ENCODE assay signal across 15 cellular contexts in the genomic region with DNA sequence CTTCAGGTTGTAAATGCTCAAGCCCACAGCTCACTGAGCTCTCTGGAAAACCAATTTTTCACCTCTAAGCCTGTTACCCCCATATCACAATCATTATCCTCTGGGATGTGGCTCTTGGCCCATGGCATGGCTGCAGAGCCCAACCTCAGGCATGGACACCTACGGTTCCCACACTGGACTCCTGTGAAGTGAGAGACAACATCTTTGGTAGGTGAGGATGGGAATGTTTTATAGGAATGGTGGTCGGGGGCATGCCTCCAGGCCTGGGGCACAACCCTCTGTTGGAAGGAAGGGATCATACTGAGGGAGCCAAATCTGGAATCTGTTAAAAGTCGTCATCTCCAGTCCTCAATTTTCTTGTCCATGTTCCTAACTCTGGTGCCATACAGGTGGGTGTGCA.
A peak's percentile ranks its signal among the peaks of the same experiment; 100 is the strongest.
DNase-seq lines count a peak whose midpoint lies in the region; ATAC-seq and TF ChIP-seq lines count a peak whose summit lies in the region.
"Had no signal": no experiment of that assay in that cellular context is flagged by ENCODE, and none has a peak within 500 bp of the region (broad histone marks: within the 10 kb centered on the region; RNA-seq: fewer than 3 reads in every experiment).

No MANE protein-coding gene starts in this region.

- no peaks in the 10 kb centered on the region for H3K27me3 ChIP-seq in lung (ENCODE audit: control insufficient read depth, insufficient read depth)
- H3K27me3 ChIP-seq: BLaER1 treated with 17β-estradiol and CSF1 and Interleukin-3, amounts not matched to agents 10 nM and 100 nM had no signal

- no peaks in the 10 kb centered on the region for H3K4me1 ChIP-seq in lung (ENCODE audit: control insufficient read depth in 2 of 2, insufficient read depth in 2 of 2, low read length in 2 of 2)
- H3K4me1 ChIP-seq: HAP-1 had no signal

- no peaks in the 10 kb centered on the region for H3K36me3 ChIP-seq in lung (ENCODE audit: control insufficient read depth in 2 of 2, insufficient read depth in 2 of 2, low read length in 2 of 2)
- H3K36me3 ChIP-seq: BLaER1 treated with 17β-estradiol and CSF1 and Interleukin-3, amounts not matched to agents 10 nM and 100 nM; HAP-1 had no signal

- no peak overlapping the region for H3K4me3 ChIP-seq in lung
- H3K4me3 ChIP-seq: BLaER1 treated with 17β-estradiol and CSF1 and Interleukin-3, amounts not matched to agents 10 nM and 100 nM; HAP-1 had no signal

- DNase-seq in activated CD8-positive, alpha-beta memory T cell treated with anti-CD3 and anti-CD28 coated beads for 24 hours, result peak; percentile 28
- no peak for DNase-seq in activated CD8-positive, alpha-beta memory T cell treated with anti-CD3 and anti-CD28 coated beads, Interleukin-2, amount 50 U/mL, for 4 hours
- DNase-seq in ecto neural progenitor cell (ENCODE audit: low spot score) (peak; percentile 20), lung (ENCODE audit: low spot score) (peak; percentile 21), LoVo (ENCODE audit: low spot score) (no peak), GF-D8 (lab: John Stamatoyannopoulos, UW) (no peak)
- DNase-seq: 8988T; Calu3; CD4-positive, CD25-positive, alpha-beta regulatory T cell; DMS 273 treated with DMSO at 0.1 percent for 48 hours; DMS79; GOT3 had no signal

- WGBS in lung, 2 donors, result 90 to 93% methylated on average over 3 of the region's 3 CpGs

- no peak for TF ChIP-seq CTCF in lung (IDR thresholded peaks at IDR 0.05; ENCODE audit: control extremely low read depth, extremely low read depth)

- H3K9me3 ChIP-seq in lung (ENCODE audit: control insufficient read depth in 2 of 2, insufficient read depth in 1 of 2, low read length in 1 of 2), result peaks cover 0 to 2% of the 10 kb centered on the region in 2 donors
- H3K9me3 ChIP-seq: BLaER1 treated with 17β-estradiol and CSF1 and Interleukin-3, amounts not matched to agents 10 nM and 100 nM; HAP-1 had no signal

- ATAC-seq in lung (ENCODE audit: insufficient read depth, low FRiP score), result no peak
- ATAC-seq in GM21723 (IDR thresholded peaks at IDR 0.05; ENCODE audit: unreplicated experiment), result no peak

- no peak overlapping the region for H3K27ac ChIP-seq in lung (ENCODE audit: low read depth in 1 of 2, low read length in 1 of 2)
- H3K27ac ChIP-seq: BLaER1 treated with 17β-estradiol and CSF1 and Interleukin-3, amounts not matched to agents 10 nM and 100 nM had no signal

Comparison
In these comparisons a context has a peak if more than half of its experiments do, and no peak if none do; other contexts are left out.
1. DNase-seq: peak in activated CD8-positive, alpha-beta memory T cell treated with anti-CD3 and anti-CD28 coated beads for 24 hours (single experiment), ecto neural progenitor cell (single experiment) and lung (single experiment); none in activated CD8-positive, alpha-beta memory T cell treated with anti-CD3 and anti-CD28 coated beads, Interleukin-2, amount 50 U/mL, for 4 hours (single experiment), LoVo (single experiment) and GF-D8 (single experiment).